ENCODE assay signal across 16 cellular contexts in genomic region chr20:47311967-47312681, GRCh38. TPM values are rescaled to one million over a fixed set of nuclear protein-coding genes. Genes with fewer than 3 reads are reported as not detected.
DNase-seq lines count a peak whose midpoint lies in the region; ATAC-seq, FAIRE-seq and TF ChIP-seq lines count a peak whose summit lies in the region.
"Had no signal": no experiment of that assay in that cellular context is flagged by ENCODE, and none has a peak within 500 bp of the region (broad histone marks: within the 10 kb centered on the region; RNA-seq: fewer than 3 reads in every experiment).

No MANE protein-coding gene starts in this region.

- intact Hi-C loops in IMR-90 (cut with micrococcal nuclease) (no loop called here), CD14-positive monocyte (cut with micrococcal nuclease) (loop anchor here in 1 of 2 donors (10.0 kb wide), 1 partner anchor 73 kb away; no protein-coding TSS in a partner anchor)

- H4K5ac ChIP-seq in IMR-90 (ENCODE audit: low read depth, low read length), result 0 out of 2 replicates have a peak overlapping the region, but pooled peaks have one; percentile 17

- no peak overlapping the region for H3K23ac ChIP-seq in IMR-90 (ENCODE audit: low read depth, low read length)

- TF ChIP-seq CTCF in A549 (IDR thresholded peaks at IDR 0.05) (no peak), IMR-90 (conservative IDR thresholded peaks at IDR 0.05; ENCODE audit: low read depth, low read length) (no peak), neural progenitor cell (IDR thresholded peaks at IDR 0.05) (peak; percentile 20), CD14-positive monocyte (IDR thresholded peaks at IDR 0.05) (no peak)

- in situ Hi-C loops in IMR-90 (cut with MboI; ENCODE audit: low sequenced_read_pairs), result no loop called here

- peaks cover 100% of the 10 kb centered on the region for H3K79me2 ChIP-seq in neural progenitor cell (ENCODE audit: low read depth)

- H3K56ac ChIP-seq in IMR-90 (ENCODE audit: extremely low read depth, insufficient read depth, low read length), result no peak overlapping the region

- H3K27me3 Mint-ChIP-seq in neural progenitor cell (ENCODE audit: insufficient read depth, low read depth) (no peaks in the 10 kb centered on the region), CD14-positive monocyte (ENCODE audit: low read depth in 3 of 3) (no peaks in the 10 kb centered on the region)
- H3K27me3 Mint-ChIP-seq: activated CD4-positive, alpha-beta T cell treated with anti-CD3 and anti-CD28 coated beads for 36 hours had no signal

- peak overlapping the region; percentile 23 to 50; a peak in 2 of 4 replicates for H4K8ac ChIP-seq in IMR-90 (ENCODE audit: low read depth in 2 of 2, low read length in 2 of 2)

- peaks cover 48 to 78% of the 10 kb centered on the region in 2 experiments for H3K79me1 ChIP-seq in IMR-90 (ENCODE audit: low read depth in 1 of 2, low read length in 2 of 2)

- H2BK15ac ChIP-seq in IMR-90 (ENCODE audit: low read depth, low read length), result 0 out of 3 replicates have a peak overlapping the region, but pooled peaks have one; percentile 66

- H3F3A ChIP-seq in neural progenitor cell (ENCODE audit: low read depth), result peaks cover 68% of the 10 kb centered on the region

- TF ChIP-seq RAD21 in A549 (conservative IDR thresholded peaks at IDR 0.05 in 1 of 2, IDR thresholded peaks at IDR 0.05 in 1 of 2) (no peak), IMR-90 (IDR thresholded peaks at IDR 0.05; ENCODE audit: low read length) (no peak)

- H2AK9ac ChIP-seq in IMR-90 (replicated peaks; ENCODE audit: low read depth, low read length, poor library complexity), result no peak overlapping the region

- peaks cover 25% of the 10 kb centered on the region for H3K9me1 ChIP-seq in IMR-90 (ENCODE audit: insufficient read depth, low read length)

- H3K36me3 ChIP-seq in IMR-90 (ENCODE audit: control insufficient read depth, insufficient read depth, low read length) (peaks cover 12% of the 10 kb centered on the region), neural progenitor cell (no peaks in the 10 kb centered on the region)

- dilution Hi-C loops in IMR-90 (cut with HindIII; ENCODE audit: low sequenced_read_pairs, unreplicated experiment), result no loop called here

- H3K4ac ChIP-seq in IMR-90 (ENCODE audit: low read depth, low read length), result peak overlapping the region; percentile 57

- H2AFZ ChIP-seq in IMR-90 (replicated peaks; ENCODE audit: low read length, poor library complexity) (no peak overlapping the region), neural progenitor cell (replicated peaks) (no peak overlapping the region)

- POLR2A ChIA-PET in A549 (lab: Yijun Ruan, JAX) (interaction anchor here (0.6 kb wide), 1 partner anchor 9 kb away, joined by 7 read pairs; no protein-coding TSS in a partner anchor), IMR-90 (lab: Charles Lee; ENCODE audit: unreplicated experiment) (no interaction called here)

- peaks cover 21% of the 10 kb centered on the region for H3K36me3 Mint-ChIP-seq in neural progenitor cell
- peaks cover 34 to 61% of the 10 kb centered on the region in 2 donors for H3K36me3 Mint-ChIP-seq in CD14-positive monocyte

- CTCF ChIA-PET in A549 (lab: Yijun Ruan, JAX) (interaction anchor here (1.3 to 2.5 kb wide), 3 partner anchors 11 to 72 kb away, joined by 5 to 11 read pairs (median 9); no protein-coding TSS in a partner anchor), IMR-90 (lab: Yijun Ruan, JAX) (interaction anchor here (0.5 kb wide), 1 partner anchor 22 kb away, joined by 7 read pairs; no protein-coding TSS in a partner anchor)

- H3K27me3 ChIP-seq in IMR-90 (ENCODE audit: control insufficient read depth, insufficient read depth, low read length) (no peaks in the 10 kb centered on the region), neural progenitor cell (no peaks in the 10 kb centered on the region)

- H3K9me3 Mint-ChIP-seq in neural progenitor cell, result no peaks in the 10 kb centered on the region
- H3K9me3 Mint-ChIP-seq in CD14-positive monocyte, result peaks cover 0 to 3% (median 0%) of the 10 kb centered on the region in 7 donors

- H3K4me1 Mint-ChIP-seq in neural progenitor cell (peaks cover 52% of the 10 kb centered on the region), CD14-positive monocyte (peaks cover 11% of the 10 kb centered on the region)

- peaks cover 7% of the 10 kb centered on the region for H3K9me3 ChIP-seq in A549
- no peaks in the 10 kb centered on the region for H3K9me3 ChIP-seq in IMR-90 (ENCODE audit: control insufficient read depth, insufficient read depth, low read length)
- H3K9me3 ChIP-seq in neural progenitor cell (ENCODE audit: low read depth), result no peaks in the 10 kb centered on the region

- WGBS in A549 (ENCODE audit: missing lambda C conversion rate), result 94% methylated on average over 11 of the region's 11 CpGs
- WGBS in IMR-90 (ENCODE audit: extremely low coverage in 2 of 2, insufficient read length in 1 of 2), 2 experiments, result 89% methylated on average over 5 of the region's 11 CpGs; no CpG with 5 or more reads in 1 of the 2 experiments

- H3K4me1 ChIP-seq in A549, result peaks cover 45% of the 10 kb centered on the region
- peaks cover 14% of the 10 kb centered on the region for H3K4me1 ChIP-seq in IMR-90 (ENCODE audit: control insufficient read depth, insufficient read depth, low read length)
- H3K4me1 ChIP-seq in neural progenitor cell, result peaks cover 57% of the 10 kb centered on the region

- FAIRE-seq in A549 (lab: Jason Lieb, UNC), result no peak
- FAIRE-seq: endothelial cell of umbilical vein had no signal

- no TSS peak for BruUV-seq in IMR-90 (replicated peaks; lab: Mats Ljungman, UMichigan)

- peak overlapping the region; percentile 52; the same call in 1 of the 2 replicates for H2BK20ac ChIP-seq in IMR-90 (ENCODE audit: low read depth, low read length)

- H3K4me3 Mint-ChIP-seq in neural progenitor cell (no peak overlapping the region), CD14-positive monocyte (no peak overlapping the region)
- H3K4me3 Mint-ChIP-seq: activated CD4-positive, alpha-beta T cell treated with anti-CD3 and anti-CD28 coated beads for 36 hours had no signal

- H2AK5ac ChIP-seq in IMR-90 (ENCODE audit: low read depth, low read length), result peak overlapping the region; percentile 75

- H2BK5ac ChIP-seq in IMR-90 (ENCODE audit: low read depth, low read length, poor library complexity, severe bottlenecking), result peak overlapping the region; percentile 5

- no peak overlapping the region for H3K4me2 ChIP-seq in A549
- no peak overlapping the region for H3K4me2 ChIP-seq in IMR-90 (ENCODE audit: low read depth, low read length)
- H3K4me2 ChIP-seq in neural progenitor cell, result no peak overlapping the region

- H3K9ac ChIP-seq in IMR-90 (ENCODE audit: low read depth, low read length) (no peak overlapping the region), neural progenitor cell (no peak overlapping the region)

- no peak overlapping the region for H3K18ac ChIP-seq in IMR-90 (ENCODE audit: low read depth, low read length)

- no peaks in the 10 kb centered on the region for H4K20me1 ChIP-seq in IMR-90 (ENCODE audit: insufficient read depth, low read length)
- peaks cover 62% of the 10 kb centered on the region for H4K20me1 ChIP-seq in neural progenitor cell (ENCODE audit: low read depth)

- H3K14ac ChIP-seq in IMR-90 (replicated peaks; ENCODE audit: low read depth, low read length), result 0 out of 2 replicates have a peak overlapping the region, but pooled peaks have one; percentile 19

- ATAC-seq in A549 (no peak), IMR-90 (ENCODE audit: low read depth) (no peak), GM21447 (IDR thresholded peaks at IDR 0.05; ENCODE audit: unreplicated experiment) (no peak)
- ATAC-seq: activated CD4-positive, alpha-beta T cell treated with anti-CD3 and anti-CD28 coated beads for 36 hours had no signal

- DNase-seq in A549 (ENCODE audit: low read depth in 1 of 2, low spot score in 1 of 2) (no peak), IMR-90 (no peak), epithelial cell of prostate (ENCODE audit: low read depth, low spot score) (no peak), neural progenitor cell (ENCODE audit: low spot score) (no peak), NOMO-1 (lab: John Stamatoyannopoulos, UW; ENCODE audit: unreplicated experiment in 2 of 2) (no peak), CD14-positive monocyte (ENCODE audit: low spot score) (no peak), SK-N-DZ (ENCODE audit: low spot score) (no peak)
- DNase-seq: activated CD4-positive, alpha-beta T cell treated with anti-CD3 and anti-CD28 coated beads for 36 hours; activated T-cell treated with anti-CD3 and anti-CD28 coated beads, Interleukin-2, amount 50 U/mL, for 1 hour; cerebellar nuclear complex; HCEC 1CT; NCI-H1048; RPMI8226; stimulated activated CD4-positive, alpha-beta T cell treated with anti-CD3 and anti-CD28 coated beads, Interleukin-2, amount 100 ng/mL, for 24 hours had no signal

- H4K91ac ChIP-seq in IMR-90 (ENCODE audit: insufficient read depth, low read depth, low read length), result peak overlapping the region; percentile 12; the same call in 1 of the 2 replicates

- H3K27ac Mint-ChIP-seq in neural progenitor cell (peak overlapping the region; percentile 50), CD14-positive monocyte (peak overlapping the region in 1 of 7 donors; percentile 71)
- H3K27ac Mint-ChIP-seq: activated CD4-positive, alpha-beta T cell treated with anti-CD3 and anti-CD28 coated beads for 36 hours had no signal

- peak overlapping the region; percentile 24; the same call in 1 of the 2 replicates for H2BK120ac ChIP-seq in IMR-90 (ENCODE audit: low read depth, low read length)

- TF ChIP-seq POLR2A in A549 (IDR thresholded peaks at IDR 0.05; ENCODE audit: low read length) (no peak), IMR-90 (IDR thresholded peaks at IDR 0.05; ENCODE audit: low read depth, low read length) (no peak)

- H3K4me3 ChIP-seq in A549, result no peak overlapping the region
- H3K4me3 ChIP-seq in IMR-90 (ENCODE audit: insufficient read depth, low read depth, low read length), result no peak overlapping the region
- H3K4me3 ChIP-seq in neural progenitor cell, result no peak overlapping the region

- no peak for TF ChIP-seq EP300 in A549 (IDR thresholded peaks at IDR 0.05)

- H3K27ac ChIP-seq in A549 (peak overlapping the region; percentile 94 to 97), IMR-90 (ENCODE audit: insufficient read depth, low read length) (no peak overlapping the region), epithelial cell of prostate (peak overlapping the region; percentile 47), neural progenitor cell (peak overlapping the region; percentile 82)

RNA-seq across cellular contexts. Expression of gene ZMYND8, which starts 44.4 kb away (rescaled TPM):
- polyA plus RNA-seq in A549 (2011; rRNA removed) (23.6 and 24.9 TPM in 2 replicates), A549 (2017; fragmentation: RNase III; extraction: RNeasy Plus Mini Kit Qiagen cat#74134 plus additional on column Dnase treatment) (10.2 to 11.2 TPM (median 10.4 TPM) in 3 replicates), IMR-90 (2012; rRNA removed) (28.2 and 28.3 TPM in 2 replicates), CD14-positive monocyte (1 to 10 TPM; 1.4 to 5.8 TPM)
- polyA plus RNA-seq in A549 (2012; cell fraction: cytosol; rRNA removed), result 10.9 TPM in 2 replicates
- 19.5 and 21.4 TPM in 2 replicates for polyA plus RNA-seq in A549 (2012; cell fraction: nucleus; rRNA removed)
- 22.2 and 24.4 TPM in 2 replicates for polyA minus RNA-seq in A549 (2011; rRNA and poly(A)+ RNA removed)
- total RNA-seq in IMR-90 (2012; rRNA removed) (23.6 and 24.0 TPM in 2 replicates), neural progenitor cell (ENCODE audit: low replicate concordance) (59.0 and 59.4 TPM in 2 replicates)
- polyA plus RNA-seq in IMR-90 (2012; cell fraction: cytosol; rRNA removed), result 12.6 and 14.1 TPM in 2 replicates
- 43.6 and 72.5 TPM in 2 replicates for polyA plus RNA-seq in IMR-90 (2012; cell fraction: nucleus; rRNA removed; ENCODE audit: low replicate concordance)
- 44.5 and 55.5 TPM in 2 replicates for polyA plus RNA-seq in SK-N-DZ (2014; cell fraction: cytosol; rRNA removed)
- 49.4 and 91.3 TPM in 2 replicates for polyA plus RNA-seq in SK-N-DZ (2014; cell fraction: nucleus; rRNA removed)
